Comparison of ENCODE assay signal across 8 cellular contexts in genomic region chr16:2905241-2905987, GRCh38. TPM values are rescaled to one million over a fixed set of nuclear protein-coding genes. Genes with fewer than 3 reads are reported as not detected.
DNase-seq lines count a peak whose midpoint lies in the region; ATAC-seq and TF ChIP-seq lines count a peak whose summit lies in the region.

No MANE protein-coding gene starts in this region.

- H3K4me3 ChIP-seq in adrenal gland (peak overlapping the region; percentile 54 to 83 (median 72)), heart right ventricle (peak overlapping the region; percentile 81 to 98 (median 90)), upper lobe of left lung (peak overlapping the region; percentile 62 to 88 (median 86))

- H3K36me3 ChIP-seq in adrenal gland (replicated peaks in 1 of 2) = no peaks in the 10 kb centered on the region
- peaks cover 0 to 3% (median 0%) of the 10 kb centered on the region in 9 donors for H3K36me3 ChIP-seq in heart right ventricle
- H3K36me3 ChIP-seq in upper lobe of left lung = no peaks in the 10 kb centered on the region

- H3K4me1 ChIP-seq in adrenal gland (replicated peaks in 1 of 2) (peaks cover 0 to 15% of the 10 kb centered on the region in 2 donors), heart right ventricle (peaks cover 3 to 22% (median 15%) of the 10 kb centered on the region in 9 donors), upper lobe of left lung (peaks cover 12 to 26% (median 15%) of the 10 kb centered on the region in 4 donors)

- peak in 1 of 4 donors; percentile 64 for TF ChIP-seq EP300 in upper lobe of left lung (IDR thresholded peaks at IDR 0.05)

- peak; percentile 72 for ATAC-seq in HG02623 (IDR thresholded peaks at IDR 0.05; ENCODE audit: unreplicated experiment)
- peak; percentile 85 to 94 (median 90) for ATAC-seq in heart right ventricle
- peak; percentile 93 to 98 for ATAC-seq in upper lobe of left lung (ENCODE audit: low FRiP score in 2 of 2)

- no peaks in the 10 kb centered on the region for H3K9me3 ChIP-seq in adrenal gland (replicated peaks in 1 of 3)
- no peaks in the 10 kb centered on the region for H3K9me3 ChIP-seq in heart right ventricle
- H3K9me3 ChIP-seq in upper lobe of left lung = no peaks in the 10 kb centered on the region

- peak overlapping the region; percentile 67 to 95 (median 92) for H3K27ac ChIP-seq in adrenal gland
- H3K27ac ChIP-seq in heart right ventricle = peak overlapping the region; percentile 93 to 99 (median 97)
- H3K27ac ChIP-seq in upper lobe of left lung = peak overlapping the region; percentile 86 to 95 (median 92)

- TF ChIP-seq CTCF in GM10266 (IDR thresholded peaks at IDR 0.05; ENCODE audit: control insufficient read depth, insufficient read depth, low read depth, missing control alignments) (no peak), adrenal gland (IDR thresholded peaks at IDR 0.05) (no peak), heart right ventricle (IDR thresholded peaks at IDR 0.05) (no peak), upper lobe of left lung (IDR thresholded peaks at IDR 0.05) (peak in 1 of 6 experiments; percentile 15)

- DNase-seq in GM10266 (ENCODE audit: extremely low spot score) = peak; percentile 99
- peak; percentile 86 for DNase-seq in NCI-H128 (lab: John Stamatoyannopoulos, UW; ENCODE audit: unreplicated experiment)
- DNase-seq in SW 1271 (lab: John Stamatoyannopoulos, UW) = peak; percentile 78 to 94
- peak; percentile 100 for DNase-seq in adrenal gland
- DNase-seq in heart right ventricle = peak; percentile 99
- peak; percentile 100 for DNase-seq in pons (ENCODE audit: low spot score)
- peak; percentile 98 to 100 for DNase-seq in upper lobe of left lung

- WGBS in adrenal gland, 4 donors = 0 to 1% (median 0%) methylated on average over 8 to 50 of the region's 51 CpGs
- WGBS in heart right ventricle, 2 donors = 1% methylated on average over 47 to 50 of the region's 51 CpGs
- WGBS in upper lobe of left lung, 2 donors = 0 to 2% methylated on average over 25 to 30 of the region's 51 CpGs

- intact Hi-C loops in adrenal gland (cut with DNase I) (no loop called here), heart right ventricle (cut with DNase I) (loop anchor here in 4 of 10 donors (1.0 to 2.0 kb wide), 4 partner anchors 15 to 37 kb away; partner anchors contain the start of gene FLYWCH2 (in 3 of the 4))

- TF ChIP-seq POLR2A in adrenal gland (IDR thresholded peaks at IDR 0.05) (peak; percentile 96 to 99), upper lobe of left lung (IDR thresholded peaks at IDR 0.05) (peak in 3 of 4 donors; percentile 91 to 94 (median 94))

- H3K27me3 ChIP-seq in adrenal gland = no peaks in the 10 kb centered on the region
- H3K27me3 ChIP-seq in heart right ventricle = no peaks in the 10 kb centered on the region
- no peaks in the 10 kb centered on the region for H3K27me3 ChIP-seq in upper lobe of left lung

RNA-seq across cellular contexts. Expression of gene FLYWCH1, which starts 6.3 kb away (rescaled TPM):
- total RNA-seq in adrenal gland (10 to 100 TPM; 31.9 to 89.8 (median 50.4) TPM), heart right ventricle (10 to 100 TPM; 27.1 to 42.3 (median 32.8) TPM), upper lobe of left lung (100 to 1,000 TPM in 1 of 6 donors, 10 to 100 TPM in 5; 19.3 to 162 (median 43.4) TPM)
- polyA plus RNA-seq in adrenal gland (10 to 100 TPM in 2 of 3 donors, 1 to 10 TPM in 1; 3.3 to 79.7 (median 55.6) TPM), heart right ventricle (10 to 100 TPM; 22.1 to 41.0 TPM)

RNA-seq across cellular contexts. Expression of gene FLYWCH2, which starts 22.4 kb away (rescaled TPM):
- total RNA-seq in adrenal gland (100 to 1,000 TPM in 4 of 8 donors, 10 to 100 TPM in 4; 28.8 to 232 (median 93.4) TPM), heart right ventricle (10 to 100 TPM; 18.1 to 28.9 (median 21.9) TPM), upper lobe of left lung (10 to 100 TPM; 31.2 to 70.1 (median 39.7) TPM)
- polyA plus RNA-seq in adrenal gland (10 to 100 TPM; 16.7 to 87.1 (median 49.5) TPM), heart right ventricle (10 to 100 TPM; 36.8 to 65.7 TPM)

RNA-seq across cellular contexts. Expression of gene PRSS22, which starts 47.4 kb away (rescaled TPM):
- total RNA-seq in adrenal gland (under 1 TPM in 2 of 8 donors, not detected in 6; 0.32 to 0.41 TPM), heart right ventricle (under 1 TPM in 1 of 10 donors, not detected in 9; 0.21 TPM), upper lobe of left lung (10 to 100 TPM in 5 of 6 donors, 1 to 10 TPM in 1; 9.3 to 24.8 (median 16.6) TPM)
- polyA plus RNA-seq in adrenal gland (under 1 TPM in 1 of 3 donors, not detected in 2; 0.07 TPM), heart right ventricle (not detected)

RNA-seq across cellular contexts. Expression of gene KREMEN2, which starts 58.7 kb away (rescaled TPM):
- not detected for total RNA-seq in adrenal gland
- not detected for polyA plus RNA-seq in adrenal gland
- total RNA-seq in heart right ventricle = not detected
- polyA plus RNA-seq in heart right ventricle = not detected
- total RNA-seq in upper lobe of left lung = not detected

Comparison
In these comparisons a context has a peak if more than half of its experiments do, and no peak if none do; other contexts are left out.
1. Peak in every context shown above with its lines: DNase-seq, ATAC-seq, H3K4me3 ChIP-seq and H3K27ac ChIP-seq.
2. RNA of gene PRSS22, which starts 47.4 kb away (total RNA-seq): 9.3 to 24.8 TPM in upper lobe of left lung; 0.32 to 0.41 TPM in adrenal gland and 0.21 TPM in heart right ventricle; every median in the first group is over 4 times any median in the second.